ENCODE assay signal across 1 cellular context in genomic region chr16:11848842-11849241, GRCh38.
A peak's percentile ranks its signal among the peaks of the same experiment; 100 is the strongest.
TF ChIP-seq lines count a peak whose summit lies in the region.

No MANE protein-coding gene starts in this region.

TF ChIP-seq in HepG2, 621 proteins besides CTCF, POLR2A, EP300 and RAD21:
- TF ChIP-seq ZNF280D (CRISPR knock-in tag; IDR thresholded peaks at IDR 0.05) (peak; percentile 57; the same call in 1 of the 2 replicates), IRF9 (CRISPR knock-in tag; IDR thresholded peaks at IDR 0.05; ENCODE audit: borderline replicate concordance) (0 out of 2 replicates have a peak, but pooled peaks have one; percentile 31), ETV5 (CRISPR knock-in tag; IDR thresholded peaks at IDR 0.05; ENCODE audit: borderline replicate concordance) (no peak), TAF1 (CRISPR knock-in tag; IDR thresholded peaks at IDR 0.05) (0 out of 2 replicates have a peak, but pooled peaks have one; percentile 22), TAF15 (IDR thresholded peaks at IDR 0.05; ENCODE audit: low read depth, low read length, poor library complexity, severe bottlenecking) (no peak), ZNF761 (CRISPR knock-in tag; conservative IDR thresholded peaks at IDR 0.05) (no peak), MXD1 (CRISPR knock-in tag; IDR thresholded peaks at IDR 0.05) (no peak), KAT7 (CRISPR knock-in tag; IDR thresholded peaks at IDR 0.05; ENCODE audit: borderline replicate concordance) (0 out of 2 replicates have a peak, but pooled peaks have one; percentile 27), ZNF276 (CRISPR knock-in tag; IDR thresholded peaks at IDR 0.05; ENCODE audit: low read depth) (no peak), ZNF776 (CRISPR knock-in tag; IDR thresholded peaks at IDR 0.05) (no peak), PAWR (CRISPR knock-in tag; IDR thresholded peaks at IDR 0.05; ENCODE audit: borderline replicate concordance) (no peak), XBP1 (CRISPR knock-in tag; IDR thresholded peaks at IDR 0.05) (no peak), ZBTB46 (CRISPR knock-in tag; IDR thresholded peaks at IDR 0.05; ENCODE audit: borderline replicate concordance) (0 out of 2 replicates have a peak, but pooled peaks have one; percentile 36), HNF1B (CRISPR knock-in tag; IDR thresholded peaks at IDR 0.05) (0 out of 2 replicates have a peak, but pooled peaks have one; percentile 31), TFDP1 (CRISPR knock-in tag; IDR thresholded peaks at IDR 0.05; ENCODE audit: borderline replicate concordance) (no peak), IKZF4 (CRISPR knock-in tag; IDR thresholded peaks at IDR 0.05; ENCODE audit: borderline replicate concordance, low read depth, not compliant biosample characterization) (no peak), FOSL2 (CRISPR knock-in tag; IDR thresholded peaks at IDR 0.05) (peak; percentile 64), ZFX (CRISPR knock-in tag; IDR thresholded peaks at IDR 0.05; ENCODE audit: low read depth) (0 out of 2 replicates have a peak, but pooled peaks have one; percentile 19), ZNF598 (CRISPR knock-in tag; IDR thresholded peaks at IDR 0.05; ENCODE audit: borderline replicate concordance) (no peak), SIN3A (IDR thresholded peaks at IDR 0.05; ENCODE audit: borderline replicate concordance, low read depth, low read length) (no peak), SALL1 (CRISPR knock-in tag; IDR thresholded peaks at IDR 0.05) (no peak), NFIC (IDR thresholded peaks at IDR 0.05; ENCODE audit: low read length) (no peak), ATF3 (CRISPR knock-in tag; IDR thresholded peaks at IDR 0.05) (0 out of 2 replicates have a peak, but pooled peaks have one; percentile 38), AGO2 (optimal IDR thresholded peaks at IDR 0.05; ENCODE audit: low read depth, low read length) (no peak)
